8 cellular contexts compared by ENCODE assay signal in the genomic region with DNA sequence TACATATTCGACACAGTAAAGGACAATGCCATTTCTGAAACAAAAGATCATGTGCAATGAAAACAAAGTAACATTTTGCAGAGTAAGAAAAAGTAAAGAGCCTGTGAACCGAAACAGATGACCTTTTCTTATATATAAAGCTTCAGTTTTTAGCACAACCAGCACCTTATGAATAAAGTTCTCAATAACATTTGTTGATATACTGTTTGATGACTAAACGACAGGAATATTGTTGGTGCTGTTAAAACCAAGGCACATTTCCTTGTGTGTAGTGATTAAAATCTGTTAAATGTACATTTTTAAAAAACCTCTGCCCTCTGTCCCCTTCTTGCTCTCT. TPM values are rescaled to one million over a fixed set of nuclear protein-coding genes. Genes with fewer than 3 reads are reported as not detected.
DNase-seq lines count a peak whose midpoint lies in the region; ATAC-seq, FAIRE-seq and TF ChIP-seq lines count a peak whose summit lies in the region.

No MANE protein-coding gene starts in this region.

- no peak for ATAC-seq in HG03442 (IDR thresholded peaks at IDR 0.05; ENCODE audit: unreplicated experiment)
- no peak for ATAC-seq in GM21619 (IDR thresholded peaks at IDR 0.05; ENCODE audit: unreplicated experiment)

- H3K4me1 ChIP-seq in SJSA1 (replicated peaks) = peaks cover 10% of the 10 kb centered on the region

- DNase-seq in GM18507 (ENCODE audit: extremely low spot score, insufficient read length, low read depth) (no peak), SJSA1 (ENCODE audit: low read depth in 1 of 2, low spot score in 2 of 2) (no peak), fibroblast of pulmonary artery (ENCODE audit: low read depth) (no peak), skeletal muscle cell (ENCODE audit: low read depth) (no peak), COLO829 (ENCODE audit: low spot score) (no peak), NCI-H446 (lab: John Stamatoyannopoulos, UW) (no peak)

- peak; percentile 15 for FAIRE-seq in GM18507 (lab: Jason Lieb, UNC)

- TF ChIP-seq CTCF in fibroblast of pulmonary artery (IDR thresholded peaks at IDR 0.05; ENCODE audit: low read length, missing control alignments) = no peak

- peaks cover 9% of the 10 kb centered on the region for H3K36me3 ChIP-seq in SJSA1

- peak overlapping the region; percentile 72; the same call in 1 of the 2 replicates for H3K27ac ChIP-seq in SJSA1

- H3K4me3 ChIP-seq in SJSA1 (peak overlapping the region; percentile 99), fibroblast of pulmonary artery (replicated peaks; ENCODE audit: low read depth, low read length) (peak overlapping the region; percentile 90), skeletal muscle cell (ENCODE audit: low read depth, low read length) (peak overlapping the region; percentile 79)

- no peaks in the 10 kb centered on the region for H3K9me3 ChIP-seq in SJSA1 (replicated peaks)

- H3K27me3 ChIP-seq in SJSA1 (replicated peaks) = no peaks in the 10 kb centered on the region

RNA-seq across cellular contexts. Expression of a gene that starts 1.4 kb away (rescaled TPM):
- 7.0 and 10.4 TPM in 2 replicates for total RNA-seq in SJSA1 (2014; rRNA removed; shearing (Covaris generic))
